ENCODE assay signal across 11 cellular contexts in the genomic region with DNA sequence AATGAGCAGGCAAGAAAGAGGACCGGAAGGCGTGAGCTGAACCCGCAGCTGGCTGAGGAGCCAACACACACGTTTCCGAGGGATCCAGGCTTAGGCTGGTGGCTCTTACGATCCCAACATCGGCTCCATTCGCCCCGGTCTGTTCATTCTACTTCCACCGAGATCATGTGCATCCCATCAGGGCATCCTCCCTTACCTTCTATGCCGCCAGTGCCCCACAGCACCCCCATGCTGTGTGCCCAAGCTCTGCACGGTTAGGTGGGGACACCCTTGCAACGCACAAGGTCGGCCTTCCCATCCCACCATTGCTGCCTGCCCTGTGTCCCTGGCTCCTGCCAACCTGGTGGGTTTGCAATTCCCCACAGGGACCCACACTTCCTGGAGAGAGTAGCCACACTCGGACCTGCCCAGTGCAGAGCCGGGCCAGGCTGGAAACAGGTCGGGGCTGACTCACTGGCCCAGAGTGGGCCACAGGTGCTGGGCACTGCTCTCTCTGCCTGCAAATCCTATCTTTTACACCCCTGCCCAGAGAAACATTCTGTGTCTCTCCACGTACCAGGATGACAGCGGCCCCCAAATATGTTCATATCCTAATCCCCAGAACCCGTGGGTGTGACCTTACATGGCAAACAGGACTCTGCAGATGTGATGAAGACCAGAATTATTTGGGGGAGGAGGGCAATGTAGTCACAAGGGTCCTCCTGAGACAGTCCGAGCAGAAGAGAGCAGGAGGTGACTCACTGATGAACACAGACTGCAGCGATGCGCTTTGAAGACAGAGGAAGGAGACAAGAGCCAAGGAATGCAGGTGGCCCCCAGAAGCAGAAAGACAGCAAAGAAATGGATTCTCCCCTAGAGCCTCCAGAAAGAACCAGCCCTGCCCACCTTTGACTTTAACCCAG.
DNase-seq lines count a peak whose midpoint lies in the region; ATAC-seq and TF ChIP-seq lines count a peak whose summit lies in the region.
"Had no signal": no experiment of that assay in that cellular context is flagged by ENCODE, and none has a peak within 500 bp of the region (broad histone marks: within the 10 kb centered on the region; RNA-seq: fewer than 3 reads in every experiment).

No MANE protein-coding gene starts in this region.

- ATAC-seq in activated CD4-positive, alpha-beta T cell treated with anti-CD3 and anti-CD28 coated beads for 36 hours = no peak
- ATAC-seq in GM19351 (IDR thresholded peaks at IDR 0.05; ENCODE audit: unreplicated experiment) = no peak

- no peak overlapping the region for H3K4me3 ChIP-seq in esophagus muscularis mucosa
- H3K4me3 ChIP-seq: dorsolateral prefrontal cortex, right lobe of liver had no signal

- 88% methylated on average over 22 of the region's 23 CpGs for WGBS in esophagus muscularis mucosa

- no peak for DNase-seq in activated CD4-positive, alpha-beta T cell treated with anti-CD3 and anti-CD28 coated beads for 36 hours
- no peak for DNase-seq in activated CD4-positive, alpha-beta T cell treated with anti-CD3 and anti-CD28 coated beads, Interleukin-2, amount 50 U/mL, for 1 hour
- DNase-seq in RPMI7951 (ENCODE audit: low read depth) (peak; percentile 61), esophagus muscularis mucosa (ENCODE audit: extremely low spot score) (peak; percentile 80), G401 (ENCODE audit: low spot score) (no peak), DMS 273 treated with DMSO at 0.1 percent for 48 hours (lab: John Stamatoyannopoulos, UW) (no peak)
- DNase-seq in stimulated activated CD8-positive, alpha-beta memory T cell treated with anti-CD3 and anti-CD28 coated beads, Interleukin-4, amount 100 ng/mL, for 48 hours = peak; percentile 35
- DNase-seq: activated naive CD4-positive, alpha-beta T cell treated with Interleukin-2 at 50 U/mL for 16 hours had no signal

- peaks cover 5% of the 10 kb centered on the region for H3K36me3 Mint-ChIP-seq in activated CD4-positive, alpha-beta T cell treated with anti-CD3 and anti-CD28 coated beads for 36 hours (ENCODE audit: low read depth)

- no peaks in the 10 kb centered on the region for H3K36me3 ChIP-seq in esophagus muscularis mucosa
- H3K36me3 ChIP-seq: right lobe of liver had no signal

- POLR2A ChIA-PET in activated CD4-positive, alpha-beta T cell treated with anti-CD3 and anti-CD28 coated beads for 36 hours (lab: Charles Lee) = interaction anchor here (0.7 kb wide), 1 partner anchor 13 kb away, joined by 3 read pairs; no protein-coding TSS in a partner anchor

- H3K27me3 ChIP-seq in esophagus muscularis mucosa = no peaks in the 10 kb centered on the region
- H3K27me3 ChIP-seq: dorsolateral prefrontal cortex, right lobe of liver had no signal

- no peaks in the 10 kb centered on the region for H3K9me3 Mint-ChIP-seq in activated CD4-positive, alpha-beta T cell treated with anti-CD3 and anti-CD28 coated beads for 36 hours (ENCODE audit: low read depth)

- no peak overlapping the region for H3K4me3 Mint-ChIP-seq in activated CD4-positive, alpha-beta T cell treated with anti-CD3 and anti-CD28 coated beads for 36 hours

- no peak for TF ChIP-seq POLR2A in esophagus muscularis mucosa (IDR thresholded peaks at IDR 0.05; ENCODE audit: low read depth)

- H3K27ac Mint-ChIP-seq in activated CD4-positive, alpha-beta T cell treated with anti-CD3 and anti-CD28 coated beads for 36 hours = peak overlapping the region; percentile 99

- in situ Hi-C loops in G401 (cut with HindIII; ENCODE audit: low sequenced_read_pairs) = no loop called here

- no peak for TF ChIP-seq EP300 in esophagus muscularis mucosa (IDR thresholded peaks at IDR 0.05)

- no peaks in the 10 kb centered on the region for H3K9me3 ChIP-seq in esophagus muscularis mucosa
- H3K9me3 ChIP-seq: right lobe of liver had no signal

- intact Hi-C loops in activated CD4-positive, alpha-beta T cell treated with anti-CD3 and anti-CD28 coated beads for 36 hours (cut with DNase I, micrococcal nuclease) = no loop called here
- intact Hi-C loops in esophagus muscularis mucosa (cut with DNase I) = no loop called here

- TF ChIP-seq CTCF in esophagus muscularis mucosa (IDR thresholded peaks at IDR 0.05) = no peak

- H3K27me3 Mint-ChIP-seq in activated CD4-positive, alpha-beta T cell treated with anti-CD3 and anti-CD28 coated beads for 36 hours = no peaks in the 10 kb centered on the region

- no peak overlapping the region for H3K27ac ChIP-seq in esophagus muscularis mucosa (replicated peaks in 1 of 4)
- H3K27ac ChIP-seq: dorsolateral prefrontal cortex, right lobe of liver had no signal

- no peaks in the 10 kb centered on the region for H3K4me1 ChIP-seq in esophagus muscularis mucosa

- H3K4me1 Mint-ChIP-seq in activated CD4-positive, alpha-beta T cell treated with anti-CD3 and anti-CD28 coated beads for 36 hours = peaks cover 50% of the 10 kb centered on the region

- CTCF ChIA-PET in activated CD4-positive, alpha-beta T cell treated with anti-CD3 and anti-CD28 coated beads for 36 hours (lab: Charles Lee) = interaction anchor here (1.0 kb wide), 1 partner anchor 13 kb away, joined by 3 read pairs; no protein-coding TSS in a partner anchor

Comparison
In these comparisons a context has a peak if more than half of its experiments do, and no peak if none do; other contexts are left out.
1. DNase-seq: peak in RPMI7951 (single experiment), esophagus muscularis mucosa (single experiment) and stimulated activated CD8-positive, alpha-beta memory T cell treated with anti-CD3 and anti-CD28 coated beads, Interleukin-4, amount 100 ng/mL, for 48 hours (single experiment); none in activated CD4-positive, alpha-beta T cell treated with anti-CD3 and anti-CD28 coated beads for 36 hours (single experiment), activated CD4-positive, alpha-beta T cell treated with anti-CD3 and anti-CD28 coated beads, Interleukin-2, amount 50 U/mL, for 1 hour (single experiment), G401 (single experiment) and DMS 273 treated with DMSO at 0.1 percent for 48 hours (single experiment).